1 cellular context compared by ENCODE assay signal in the genomic region with DNA sequence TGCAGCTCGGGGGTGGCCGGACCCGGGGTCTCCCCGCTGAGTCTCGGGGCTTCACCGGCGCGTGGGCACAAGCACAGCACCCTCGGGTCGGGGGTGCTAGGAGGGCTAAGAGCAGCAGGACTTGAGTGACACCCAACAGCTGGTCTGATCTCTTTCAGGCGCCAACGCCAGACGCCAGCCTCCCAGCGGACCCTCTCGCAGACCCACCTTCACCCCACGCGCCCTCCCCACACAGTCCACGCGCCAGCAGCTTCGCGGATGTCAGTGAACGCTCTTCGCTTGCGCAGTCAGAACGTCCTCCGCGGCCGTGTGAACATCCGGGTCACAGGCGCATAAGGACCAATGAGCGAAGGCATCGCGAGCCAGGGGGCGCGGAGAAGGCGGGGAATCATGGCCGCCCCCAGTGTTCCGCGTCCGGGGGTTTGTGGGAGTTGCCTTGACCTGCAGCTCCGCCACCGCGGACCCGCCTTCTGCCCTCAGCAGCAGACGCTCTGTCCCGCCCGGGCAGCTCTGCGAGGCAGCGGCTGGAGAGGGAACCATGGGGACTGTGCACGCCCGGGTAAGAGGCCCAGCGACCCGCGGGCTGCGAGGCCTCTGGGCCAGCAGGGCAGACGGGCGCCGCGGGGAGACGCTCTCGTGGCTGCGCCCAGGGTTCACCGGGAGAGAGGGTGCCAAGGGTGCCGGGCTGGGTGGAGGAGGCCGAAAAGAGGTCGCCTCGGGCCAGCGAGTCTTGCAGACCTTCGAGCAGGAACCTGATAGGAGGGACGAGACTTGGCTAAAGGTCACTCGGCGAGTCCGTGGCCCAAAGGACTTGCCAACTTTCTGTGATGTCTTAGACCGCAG.
TF ChIP-seq lines count a peak whose summit lies in the region.

Gene SAMM50 (plus strand): TSS at position 403 of the 843 bp plus-strand sequence. CDS start 136 bp downstream, at position 539.

TF ChIP-seq in HEK293, 187 proteins besides CTCF, POLR2A, EP300 and RAD21 (continued from another document and continues in another):
- TF ChIP-seq ZNF211 (tag by site-specific recombination; IDR thresholded peaks at IDR 0.05; ENCODE audit: low read depth) (no peak), ATF2 (tag by site-specific recombination; IDR thresholded peaks at IDR 0.05; ENCODE audit: low read depth) (no peak), ZNF174 (tag by site-specific recombination; IDR thresholded peaks at IDR 0.05) (no peak), ZSCAN23 (tag by site-specific recombination; IDR thresholded peaks at IDR 0.05) (no peak), ZNF449 (tag by site-specific recombination; IDR thresholded peaks at IDR 0.05) (no peak), ELK4 (IDR thresholded peaks at IDR 0.05; ENCODE audit: borderline replicate concordance, low read depth, low read length) (no peak), ZNF555 (tag by site-specific recombination; conservative IDR thresholded peaks at IDR 0.05) (no peak), ZNF112 (tag by site-specific recombination; IDR thresholded peaks at IDR 0.05) (no peak), ZNF394 (tag by site-specific recombination; IDR thresholded peaks at IDR 0.05; ENCODE audit: borderline replicate concordance) (no peak), ZNF571 (tag by site-specific recombination; IDR thresholded peaks at IDR 0.05) (no peak), ZNF530 (tag by site-specific recombination; IDR thresholded peaks at IDR 0.05; ENCODE audit: low read depth) (no peak), ZNF311 (tag by site-specific recombination; IDR thresholded peaks at IDR 0.05; ENCODE audit: borderline replicate concordance) (no peak), ZNF660 (tag by site-specific recombination; IDR thresholded peaks at IDR 0.05) (peak; percentile 29; the same call in 1 of the 2 replicates), ZNF362 (tag by site-specific recombination; IDR thresholded peaks at IDR 0.05) (no peak), ZNF391 (tag by site-specific recombination; IDR thresholded peaks at IDR 0.05; ENCODE audit: borderline replicate concordance, low read depth) (no peak), GFI1B (tag by site-specific recombination; IDR thresholded peaks at IDR 0.05) (no peak), ZNF621 (tag by site-specific recombination; IDR thresholded peaks at IDR 0.05) (no peak), ZNF132 (tag by site-specific recombination; IDR thresholded peaks at IDR 0.05; ENCODE audit: borderline replicate concordance) (no peak), ZNF214 (tag by site-specific recombination; IDR thresholded peaks at IDR 0.05; ENCODE audit: borderline replicate concordance) (no peak), ZNF501 (tag by site-specific recombination; IDR thresholded peaks at IDR 0.05) (peak; percentile 55; the same call in 1 of the 2 replicates), ZBTB48 (tag by site-specific recombination; IDR thresholded peaks at IDR 0.05) (peak; percentile 57; the same call in 1 of the 2 replicates), ZNF148 (tag by site-specific recombination; IDR thresholded peaks at IDR 0.05; ENCODE audit: borderline replicate concordance) (no peak), PRDM1 (tag by site-specific recombination; IDR thresholded peaks at IDR 0.05) (no peak), ZNF292 (tag by site-specific recombination; IDR thresholded peaks at IDR 0.05; ENCODE audit: borderline replicate concordance, low read depth) (no peak), ZNF169 (tag by site-specific recombination; IDR thresholded peaks at IDR 0.05) (no peak), KLF1 (tag by site-specific recombination; IDR thresholded peaks at IDR 0.05) (peak; percentile 32; the same call in 1 of the 2 replicates), ZNF701 (tag by site-specific recombination; IDR thresholded peaks at IDR 0.05) (no peak), ZNF629 (tag by site-specific recombination; IDR thresholded peaks at IDR 0.05) (peak; percentile 84), ZNF48 (tag by site-specific recombination; IDR thresholded peaks at IDR 0.05) (no peak), ZBTB8A (tag by site-specific recombination; IDR thresholded peaks at IDR 0.05) (peak; percentile 44; the same call in 1 of the 2 replicates), ZNF549 (tag by site-specific recombination; IDR thresholded peaks at IDR 0.05) (no peak), ZNF133 (tag by site-specific recombination; IDR thresholded peaks at IDR 0.05) (no peak), ZNF610 (tag by site-specific recombination; IDR thresholded peaks at IDR 0.05; ENCODE audit: borderline replicate concordance) (no peak)
- TF ChIP-seq, protein P1, sequence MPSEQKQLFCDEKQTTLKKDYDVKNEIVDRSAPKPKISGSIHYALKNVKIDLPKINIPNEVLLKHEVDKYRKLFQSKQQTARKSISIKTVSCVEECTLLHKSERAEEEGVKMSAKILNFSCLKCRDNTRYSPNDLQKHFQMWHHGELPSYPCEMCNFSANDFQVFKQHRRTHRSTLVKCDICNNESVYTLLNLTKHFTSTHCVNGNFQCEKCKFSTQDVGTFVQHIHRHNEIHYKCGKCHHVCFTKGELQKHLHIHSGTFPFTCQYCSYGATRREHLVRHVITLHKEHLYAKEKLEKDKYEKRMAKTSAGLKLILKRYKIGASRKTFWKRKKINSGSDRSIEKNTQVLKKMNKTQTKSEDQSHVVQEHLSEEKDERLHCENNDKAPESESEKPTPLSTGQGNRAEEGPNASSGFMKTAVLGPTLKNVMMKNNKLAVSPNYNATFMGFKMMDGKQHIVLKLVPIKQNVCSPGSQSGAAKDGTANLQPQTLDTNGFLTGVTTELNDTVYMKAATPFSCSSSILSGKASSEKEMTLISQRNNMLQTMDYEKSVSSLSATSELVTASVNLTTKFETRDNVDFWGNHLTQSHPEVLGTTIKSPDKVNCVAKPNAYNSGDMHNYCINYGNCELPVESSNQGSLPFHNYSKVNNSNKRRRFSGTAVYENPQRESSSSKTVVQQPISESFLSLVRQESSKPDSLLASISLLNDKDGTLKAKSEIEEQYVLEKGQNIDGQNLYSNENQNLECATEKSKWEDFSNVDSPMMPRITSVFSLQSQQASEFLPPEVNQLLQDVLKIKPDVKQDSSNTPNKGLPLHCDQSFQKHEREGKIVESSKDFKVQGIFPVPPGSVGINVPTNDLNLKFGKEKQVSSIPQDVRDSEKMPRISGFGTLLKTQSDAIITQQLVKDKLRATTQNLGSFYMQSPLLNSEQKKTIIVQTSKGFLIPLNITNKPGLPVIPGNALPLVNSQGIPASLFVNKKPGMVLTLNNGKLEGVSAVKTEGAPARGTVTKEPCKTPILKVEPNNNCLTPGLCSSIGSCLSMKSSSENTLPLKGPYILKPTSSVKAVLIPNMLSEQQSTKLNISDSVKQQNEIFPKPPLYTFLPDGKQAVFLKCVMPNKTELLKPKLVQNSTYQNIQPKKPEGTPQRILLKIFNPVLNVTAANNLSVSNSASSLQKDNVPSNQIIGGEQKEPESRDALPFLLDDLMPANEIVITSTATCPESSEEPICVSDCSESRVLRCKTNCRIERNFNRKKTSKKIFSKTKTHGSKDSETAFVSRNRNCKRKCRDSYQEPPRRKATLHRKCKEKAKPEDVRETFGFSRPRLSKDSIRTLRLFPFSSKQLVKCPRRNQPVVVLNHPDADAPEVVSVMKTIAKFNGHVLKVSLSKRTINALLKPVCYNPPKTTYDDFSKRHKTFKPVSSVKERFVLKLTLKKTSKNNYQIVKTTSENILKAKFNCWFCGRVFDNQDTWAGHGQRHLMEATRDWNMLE (tag by site-specific recombination; conservative IDR thresholded peaks at IDR 0.05; ENCODE audit: low read depth) = peak; percentile 98
- TF ChIP-seq, protein P2, sequence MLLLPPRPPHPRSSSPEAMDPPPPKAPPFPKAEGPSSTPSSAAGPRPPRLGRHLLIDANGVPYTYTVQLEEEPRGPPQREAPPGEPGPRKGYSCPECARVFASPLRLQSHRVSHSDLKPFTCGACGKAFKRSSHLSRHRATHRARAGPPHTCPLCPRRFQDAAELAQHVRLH (tag by site-specific recombination; IDR thresholded peaks at IDR 0.05) = no peak
- TF ChIP-seq, protein P3, sequence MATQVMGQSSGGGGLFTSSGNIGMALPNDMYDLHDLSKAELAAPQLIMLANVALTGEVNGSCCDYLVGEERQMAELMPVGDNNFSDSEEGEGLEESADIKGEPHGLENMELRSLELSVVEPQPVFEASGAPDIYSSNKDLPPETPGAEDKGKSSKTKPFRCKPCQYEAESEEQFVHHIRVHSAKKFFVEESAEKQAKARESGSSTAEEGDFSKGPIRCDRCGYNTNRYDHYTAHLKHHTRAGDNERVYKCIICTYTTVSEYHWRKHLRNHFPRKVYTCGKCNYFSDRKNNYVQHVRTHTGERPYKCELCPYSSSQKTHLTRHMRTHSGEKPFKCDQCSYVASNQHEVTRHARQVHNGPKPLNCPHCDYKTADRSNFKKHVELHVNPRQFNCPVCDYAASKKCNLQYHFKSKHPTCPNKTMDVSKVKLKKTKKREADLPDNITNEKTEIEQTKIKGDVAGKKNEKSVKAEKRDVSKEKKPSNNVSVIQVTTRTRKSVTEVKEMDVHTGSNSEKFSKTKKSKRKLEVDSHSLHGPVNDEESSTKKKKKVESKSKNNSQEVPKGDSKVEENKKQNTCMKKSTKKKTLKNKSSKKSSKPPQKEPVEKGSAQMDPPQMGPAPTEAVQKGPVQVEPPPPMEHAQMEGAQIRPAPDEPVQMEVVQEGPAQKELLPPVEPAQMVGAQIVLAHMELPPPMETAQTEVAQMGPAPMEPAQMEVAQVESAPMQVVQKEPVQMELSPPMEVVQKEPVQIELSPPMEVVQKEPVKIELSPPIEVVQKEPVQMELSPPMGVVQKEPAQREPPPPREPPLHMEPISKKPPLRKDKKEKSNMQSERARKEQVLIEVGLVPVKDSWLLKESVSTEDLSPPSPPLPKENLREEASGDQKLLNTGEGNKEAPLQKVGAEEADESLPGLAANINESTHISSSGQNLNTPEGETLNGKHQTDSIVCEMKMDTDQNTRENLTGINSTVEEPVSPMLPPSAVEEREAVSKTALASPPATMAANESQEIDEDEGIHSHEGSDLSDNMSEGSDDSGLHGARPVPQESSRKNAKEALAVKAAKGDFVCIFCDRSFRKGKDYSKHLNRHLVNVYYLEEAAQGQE (tag by site-specific recombination; IDR thresholded peaks at IDR 0.05) = no peak; the same call in 1 of the 2 replicates
- TF ChIP-seq, protein P4, sequence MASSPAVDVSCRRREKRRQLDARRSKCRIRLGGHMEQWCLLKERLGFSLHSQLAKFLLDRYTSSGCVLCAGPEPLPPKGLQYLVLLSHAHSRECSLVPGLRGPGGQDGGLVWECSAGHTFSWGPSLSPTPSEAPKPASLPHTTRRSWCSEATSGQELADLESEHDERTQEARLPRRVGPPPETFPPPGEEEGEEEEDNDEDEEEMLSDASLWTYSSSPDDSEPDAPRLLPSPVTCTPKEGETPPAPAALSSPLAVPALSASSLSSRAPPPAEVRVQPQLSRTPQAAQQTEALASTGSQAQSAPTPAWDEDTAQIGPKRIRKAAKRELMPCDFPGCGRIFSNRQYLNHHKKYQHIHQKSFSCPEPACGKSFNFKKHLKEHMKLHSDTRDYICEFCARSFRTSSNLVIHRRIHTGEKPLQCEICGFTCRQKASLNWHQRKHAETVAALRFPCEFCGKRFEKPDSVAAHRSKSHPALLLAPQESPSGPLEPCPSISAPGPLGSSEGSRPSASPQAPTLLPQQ (tag by site-specific recombination; IDR thresholded peaks at IDR 0.05) = no peak; the same call in 1 of the 2 replicates
